In genomic region chr6:112441607-112442006, GRCh38 we compare ENCODE assay signal across 20 cellular contexts.
"Had no signal": no experiment of that assay in that cellular context is flagged by ENCODE, and none has a peak within 500 bp of the region (broad histone marks: within the 10 kb centered on the region; RNA-seq: fewer than 3 reads in every experiment).

No MANE protein-coding gene starts in this region.

- H3K4me1 Mint-ChIP-seq: activated T-helper 17 cell treated with anti-CD3 and anti-CD28 coated beads, Interleukin-2, amount 50 U/mL, for 72 hours; endodermal cell; naive thymus-derived CD4-positive, alpha-beta T cell; stimulated activated naive CD8-positive, alpha-beta T cell treated with anti-CD3 and anti-CD28 coated beads, Interleukin-15, amount 100 ng/mL, for 72 hours had no signal

- H3K36me3 ChIP-seq: esophagus squamous epithelium, left lung, suprapubic skin, transverse colon had no signal

- H3K4me3 Mint-ChIP-seq: activated T-cell treated with anti-CD3 and anti-CD28 coated beads, Interleukin-2, amount 50 U/mL, for 24 hours; activated T-helper 17 cell treated with anti-CD3 and anti-CD28 coated beads, Interleukin-2, amount 50 U/mL, for 72 hours; endodermal cell; naive thymus-derived CD4-positive, alpha-beta T cell; stimulated activated naive CD8-positive, alpha-beta T cell treated with anti-CD3 and anti-CD28 coated beads, Interleukin-15, amount 100 ng/mL, for 72 hours had no signal

- ATAC-seq: activated naive CD4-positive, alpha-beta T cell treated with anti-CD3 and anti-CD28 coated beads, Interleukin-2, amount 50 U/mL, for 72 hours; activated T-helper 17 cell treated with anti-CD3 and anti-CD28 coated beads, Interleukin-2, amount 50 U/mL, for 72 hours; foreskin keratinocyte; left lung; naive thymus-derived CD4-positive, alpha-beta T cell; stimulated activated naive CD8-positive, alpha-beta T cell treated with anti-CD3 and anti-CD28 coated beads, Interleukin-15, amount 100 ng/mL, for 72 hours had no signal

- H3K4me3 ChIP-seq: coronary artery, esophagus squamous epithelium, left lung, lung, suprapubic skin, transverse colon had no signal

- H3K4me1 ChIP-seq: esophagus squamous epithelium, left lung, transverse colon had no signal

- H3K27ac ChIP-seq: coronary artery, esophagus squamous epithelium, foreskin keratinocyte, left lung, suprapubic skin, transverse colon had no signal

- H3K27me3 Mint-ChIP-seq: activated T-cell treated with anti-CD3 and anti-CD28 coated beads, Interleukin-2, amount 50 U/mL, for 24 hours; progenitor cell of endocrine pancreas; stimulated activated naive CD8-positive, alpha-beta T cell treated with anti-CD3 and anti-CD28 coated beads, Interleukin-15, amount 100 ng/mL, for 72 hours had no signal

- H3K9me3 ChIP-seq: esophagus squamous epithelium, left lung, suprapubic skin, transverse colon had no signal

- DNase-seq: activated CD8-positive, alpha-beta memory T cell treated with anti-CD3 and anti-CD28 coated beads for 24 hours; activated CD8-positive, alpha-beta memory T cell treated with anti-CD3 and anti-CD28 coated beads, Interleukin-2, amount 50 U/mL, for 4 hours; activated T-cell treated with anti-CD3 and anti-CD28 coated beads, Interleukin-2, amount 50 U/mL, for 24 hours; aorta; endodermal cell; esophagus squamous epithelium; foreskin keratinocyte; left lung; naive thymus-derived CD4-positive, alpha-beta T cell; retina; stimulated activated CD4-positive, alpha-beta T cell treated with anti-CD3 and anti-CD28 coated beads, Interleukin-12 subunit alpha, Interleukin-12 subunit beta, amount 100 ng/mL, for 4 hours; stimulated activated CD4-positive, alpha-beta T cell treated with anti-CD3 and anti-CD28 coated beads, Interleukin-4, amount 100 ng/mL, for 4 hours; stimulated activated naive CD8-positive, alpha-beta T cell treated with anti-CD3 and anti-CD28 coated beads, Interleukin-15, amount 100 ng/mL, for 72 hours; transverse colon had no signal

- H3K36me3 Mint-ChIP-seq: activated naive CD4-positive, alpha-beta T cell treated with anti-CD3 and anti-CD28 coated beads, Interleukin-2, amount 50 U/mL, for 72 hours; naive thymus-derived CD4-positive, alpha-beta T cell had no signal

- H3K9me3 Mint-ChIP-seq: activated naive CD4-positive, alpha-beta T cell treated with anti-CD3 and anti-CD28 coated beads, Interleukin-2, amount 50 U/mL, for 72 hours; activated T-cell treated with anti-CD3 and anti-CD28 coated beads, Interleukin-2, amount 50 U/mL, for 24 hours; activated T-helper 17 cell treated with anti-CD3 and anti-CD28 coated beads, Interleukin-2, amount 50 U/mL, for 72 hours; endodermal cell; stimulated activated naive CD8-positive, alpha-beta T cell treated with anti-CD3 and anti-CD28 coated beads, Interleukin-15, amount 100 ng/mL, for 72 hours had no signal

- H3K27ac Mint-ChIP-seq: activated naive CD4-positive, alpha-beta T cell treated with anti-CD3 and anti-CD28 coated beads, Interleukin-2, amount 50 U/mL, for 72 hours; activated T-cell treated with anti-CD3 and anti-CD28 coated beads, Interleukin-2, amount 50 U/mL, for 24 hours; activated T-helper 17 cell treated with anti-CD3 and anti-CD28 coated beads, Interleukin-2, amount 50 U/mL, for 72 hours; endodermal cell; naive thymus-derived CD4-positive, alpha-beta T cell; progenitor cell of endocrine pancreas; stimulated activated naive CD8-positive, alpha-beta T cell treated with anti-CD3 and anti-CD28 coated beads, Interleukin-15, amount 100 ng/mL, for 72 hours had no signal

- H3K27me3 ChIP-seq: esophagus squamous epithelium, foreskin keratinocyte, left lung, suprapubic skin, transverse colon had no signal
